1 cellular context compared by ENCODE assay signal in the genomic region with DNA sequence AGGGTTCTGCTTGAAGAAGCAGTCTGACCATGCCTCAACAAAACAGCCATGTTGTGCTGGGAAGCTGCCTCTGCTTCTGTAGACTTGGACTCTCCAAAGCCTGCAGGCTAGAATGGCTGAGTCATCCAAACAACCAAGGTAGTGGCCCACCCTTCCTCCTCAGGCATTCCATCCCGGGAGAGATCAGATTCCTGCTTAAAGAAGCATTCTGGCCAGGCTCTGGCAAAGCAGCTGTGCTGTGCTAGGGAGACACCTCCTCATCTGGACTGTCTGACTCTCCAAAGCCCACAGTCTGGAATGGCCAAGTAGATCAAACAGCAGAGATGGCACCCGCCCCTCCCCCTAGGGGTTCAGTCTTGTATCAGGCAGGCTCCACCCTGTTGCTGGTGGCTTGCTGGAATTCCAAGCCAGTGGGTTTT.
TF ChIP-seq lines count a peak whose summit lies in the region.

No MANE protein-coding gene starts in this region.

TF ChIP-seq in GM23338, 12 proteins besides CTCF, POLR2A, EP300 and RAD21 (continued from another document):
- TF ChIP-seq POLR2AphosphoS5 (IDR thresholded peaks at IDR 0.05; ENCODE audit: low read depth): no peak
- no peak for TF ChIP-seq JUNB (IDR thresholded peaks at IDR 0.05; ENCODE audit: unreplicated experiment)
